Comparison of ENCODE assay signal across 21 cellular contexts in the genomic region with DNA sequence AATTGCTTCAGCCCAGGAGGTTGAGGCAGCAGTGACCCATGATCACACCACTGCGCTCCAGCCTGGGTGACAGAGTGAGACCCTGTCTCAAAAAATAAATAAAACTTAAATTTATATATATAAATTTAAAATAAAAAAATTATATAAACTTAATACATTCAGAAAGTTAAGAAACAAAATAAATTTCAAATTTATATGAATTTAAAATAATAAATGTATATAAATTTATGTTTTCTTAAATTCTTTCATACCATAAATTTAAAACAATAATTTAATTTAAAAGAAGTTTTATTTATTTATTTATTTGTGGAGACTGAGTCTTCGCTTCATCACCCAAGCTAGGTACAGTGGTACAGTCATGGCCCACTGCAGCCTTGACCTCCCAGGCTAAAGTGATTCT.
"Had no signal": no experiment of that assay in that cellular context is flagged by ENCODE, and none has a peak within 500 bp of the region (broad histone marks: within the 10 kb centered on the region; RNA-seq: fewer than 3 reads in every experiment).

No MANE protein-coding gene starts in this region.

- H3K4me3 ChIP-seq: K562 had no signal

- H3K27ac ChIP-seq: HL-60, KMS-11, RWPE1 had no signal

- H3K9ac ChIP-seq: KMS-11, SK-N-SH had no signal

- H3K9me3 ChIP-seq: SK-N-SH had no signal

- ATAC-seq: K562 had no signal

- DNase-seq: Kasumi-1, MM.1S, NCI-H1092 treated with DMSO at 0.1 percent for 48 hours, NCI-H1436, NCI-H187, NCI-H2029, NCI-H2081 treated with DMSO at 0.1 percent for 48 hours, NCI-H2171, NCI-H226, NCI-H446 treated with DMSO at 0.1 percent for 48 hours, NCI-H524, NCI-H69, NCI-H774, SHP77, SK-N-SH, SW 1271 had no signal

- FAIRE-seq: HTR-8/SVneo, K562 had no signal
